In genomic region chr22:50584106-50585096, GRCh38 we compare ENCODE assay signal across 11 cellular contexts. TPM values are rescaled to one million over a fixed set of nuclear protein-coding genes. Genes with fewer than 3 reads are reported as not detected.
DNase-seq lines count a peak whose midpoint lies in the region; ATAC-seq, FAIRE-seq and TF ChIP-seq lines count a peak whose summit lies in the region.
"Had no signal": no experiment of that assay in that cellular context is flagged by ENCODE, and none has a peak within 500 bp of the region (broad histone marks: within the 10 kb centered on the region; RNA-seq: fewer than 3 reads in every experiment).

No MANE protein-coding gene starts in this region.

- peaks cover 0 to 18% (median 0%) of the 10 kb centered on the region in 3 donors for H3K36me3 Mint-ChIP-seq in CD8-positive, alpha-beta memory T cell
- H3K36me3 Mint-ChIP-seq in astrocyte (ENCODE audit: low read depth, unreplicated experiment), result peaks cover 5% of the 10 kb centered on the region
- H3K36me3 Mint-ChIP-seq in natural killer cell, result no peaks in the 10 kb centered on the region

- no peaks in the 10 kb centered on the region for H4K20me1 ChIP-seq in astrocyte (ENCODE audit: insufficient read depth, low read length)

- H3K4me3 Mint-ChIP-seq in CD8-positive, alpha-beta memory T cell, result peak overlapping the region; percentile 15 to 94 (median 80)
- H3K4me3 Mint-ChIP-seq in astrocyte (ENCODE audit: unreplicated experiment) (peak overlapping the region; percentile 86), natural killer cell (peak overlapping the region; percentile 91)

- no peaks in the 10 kb centered on the region for H3K27me3 Mint-ChIP-seq in CD8-positive, alpha-beta memory T cell
- H3K27me3 Mint-ChIP-seq in astrocyte (ENCODE audit: low read depth, unreplicated experiment) (peaks cover 17% of the 10 kb centered on the region), natural killer cell (ENCODE audit: low read depth in 2 of 2) (no peaks in the 10 kb centered on the region)

- no peaks in the 10 kb centered on the region for H3K9me3 ChIP-seq in CD8-positive, alpha-beta memory T cell (ENCODE audit: low read length)
- H3K9me3 ChIP-seq in HUES64 (ENCODE audit: insufficient read depth, low read depth, low read length), result no peaks in the 10 kb centered on the region
- no peaks in the 10 kb centered on the region for H3K9me3 ChIP-seq in astrocyte (ENCODE audit: insufficient read depth, low read depth, low read length)
- H3K9me3 ChIP-seq: uterus had no signal

- H3K4me3 ChIP-seq in CD8-positive, alpha-beta memory T cell (ENCODE audit: low read length), result no peak overlapping the region
- peak overlapping the region; percentile 88; the same call in 1 of the 2 replicates for H3K4me3 ChIP-seq in HUES64 (ENCODE audit: low read length)
- H3K4me3 ChIP-seq in astrocyte (ENCODE audit: insufficient read depth, low read depth, low read length), result no peak overlapping the region

- DNase-seq in CD8-positive, alpha-beta memory T cell, result no peak
- DNase-seq in astrocyte (ENCODE audit: low read depth), result no peak
- DNase-seq in natural killer cell, result no peak
- DNase-seq in posterior vena cava (ENCODE audit: low spot score), result no peak
- no peak for DNase-seq in AML-193 (lab: John Stamatoyannopoulos, UW)
- DNase-seq in OCI-M2 (lab: John Stamatoyannopoulos, UW; ENCODE audit: unreplicated experiment), result no peak
- DNase-seq: DMS79 treated with DMSO at 0.1 percent for 48 hours, retina, uterus had no signal

- 89% methylated on average over 23 of the region's 23 CpGs for whole genome bisulfite sequencing in HUES64

- H2AFZ ChIP-seq in astrocyte (ENCODE audit: low read depth, low read length), result no peak overlapping the region

- TF ChIP-seq CTCF in astrocyte (IDR thresholded peaks at IDR 0.05; ENCODE audit: insufficient read depth, low read depth, low read length), result no peak
- TF ChIP-seq CTCF in natural killer cell (IDR thresholded peaks at IDR 0.05), result no peak

- POLR2A ChIA-PET in CD8-positive, alpha-beta memory T cell (lab: Charles Lee), result no interaction called here

- no peak for FAIRE-seq in astrocyte (lab: Jason Lieb, UNC)

- H3K4me1 ChIP-seq in CD8-positive, alpha-beta memory T cell (ENCODE audit: insufficient read depth, low read length), result peaks cover 19% of the 10 kb centered on the region
- H3K4me1 ChIP-seq in HUES64 (ENCODE audit: insufficient read depth, low read length) (peaks cover 6% of the 10 kb centered on the region; the same call in 1 of the 2 replicates), astrocyte (ENCODE audit: insufficient read depth, low read length) (peaks cover 11% of the 10 kb centered on the region)

- peaks cover 6% of the 10 kb centered on the region for H3K79me2 ChIP-seq in astrocyte (ENCODE audit: insufficient read depth, low read length)

- H3K9ac ChIP-seq in HUES64 (ENCODE audit: low read depth, low read length), result no peak overlapping the region
- no peak overlapping the region for H3K9ac ChIP-seq in astrocyte (ENCODE audit: low read length)

- no peak for ATAC-seq in natural killer cell

- H3K27ac ChIP-seq in CD8-positive, alpha-beta memory T cell (ENCODE audit: low read depth, low read length), result no peak overlapping the region
- H3K27ac ChIP-seq in HUES64 (ENCODE audit: low read depth, low read length), result no peak overlapping the region
- H3K27ac ChIP-seq in astrocyte (ENCODE audit: low read depth, low read length), result no peak overlapping the region

- intact Hi-C loops in natural killer cell (cut with micrococcal nuclease), result loop anchor here (5.0 kb wide), 3 partner anchors 38 to 77 kb away; partner anchors contain the start of genes LMF2 and NCAPH2
- intact Hi-C loops in posterior vena cava (cut with DNase I), result no loop called here

- H3K9me3 Mint-ChIP-seq in CD8-positive, alpha-beta memory T cell, result no peaks in the 10 kb centered on the region
- H3K9me3 Mint-ChIP-seq in astrocyte (ENCODE audit: unreplicated experiment) (peaks cover 4% of the 10 kb centered on the region), natural killer cell (no peaks in the 10 kb centered on the region)

- CTCF ChIA-PET in CD8-positive, alpha-beta memory T cell (lab: Charles Lee), result interaction anchor here (1.0 to 1.4 kb wide), 2 partner anchors 22 to 59 kb away, joined by 4 to 6 read pairs; partner anchors contain the start of genes SCO2 and SYCE3

- no peaks in the 10 kb centered on the region for H3K27me3 ChIP-seq in CD8-positive, alpha-beta memory T cell (ENCODE audit: insufficient read depth, low read length, poor library complexity, severe bottlenecking)
- H3K27me3 ChIP-seq in HUES64 (ENCODE audit: insufficient read depth, low read length), result 0 out of 2 replicates have a peak, but pooled peaks cover 4% of the 10 kb centered on the region
- no peaks in the 10 kb centered on the region for H3K27me3 ChIP-seq in astrocyte (ENCODE audit: insufficient read depth, low read length)
- H3K27me3 ChIP-seq: uterus had no signal

- H3K4me1 Mint-ChIP-seq in CD8-positive, alpha-beta memory T cell, result peaks cover 11 to 32% (median 17%) of the 10 kb centered on the region in 3 donors
- H3K4me1 Mint-ChIP-seq in astrocyte (ENCODE audit: low read depth, unreplicated experiment) (peaks cover 1% of the 10 kb centered on the region), natural killer cell (peaks cover 0 to 23% of the 10 kb centered on the region in 2 donors)

- peaks cover 5% of the 10 kb centered on the region for H3K36me3 ChIP-seq in CD8-positive, alpha-beta memory T cell (ENCODE audit: insufficient read depth, low read length)
- H3K36me3 ChIP-seq in HUES64 (ENCODE audit: insufficient read depth, low read length) (peaks cover 16% of the 10 kb centered on the region), astrocyte (ENCODE audit: insufficient read depth, low read length) (no peaks in the 10 kb centered on the region)
- H3K36me3 ChIP-seq: uterus had no signal

- H3K27ac Mint-ChIP-seq in CD8-positive, alpha-beta memory T cell, result no peak overlapping the region
- peak overlapping the region; percentile 15 for H3K27ac Mint-ChIP-seq in astrocyte (ENCODE audit: unreplicated experiment)
- no peak overlapping the region for H3K27ac Mint-ChIP-seq in natural killer cell

- H3K4me2 ChIP-seq in astrocyte (ENCODE audit: low read length), result no peak overlapping the region

RNA-seq across cellular contexts. Expression of gene CHKB, which starts 1.8 kb away (rescaled TPM):
- total RNA-seq in CD8-positive, alpha-beta memory T cell, result 10 to 100 TPM; 72.1 to 76.1 TPM
- 33.3 TPM for polyA plus RNA-seq in CD8-positive, alpha-beta memory T cell
- polyA plus RNA-seq in HUES64 (2013, experiment 1 of 2), result 35.6 TPM
- 32.7 TPM for polyA plus RNA-seq in HUES64 (2013, experiment 2 of 2)
- total RNA-seq in astrocyte, result 36.1 and 40.7 TPM in 2 replicates
- 100 to 1,000 TPM; 166 to 204 (median 180) TPM for total RNA-seq in natural killer cell
- total RNA-seq in posterior vena cava, result 10 to 100 TPM; 30.1 to 31.6 TPM

RNA-seq across cellular contexts. Expression of gene CPT1B, which starts 6.2 kb away (rescaled TPM):
- total RNA-seq in CD8-positive, alpha-beta memory T cell, result 10 to 100 TPM; 43.6 to 45.0 TPM
- 0.40 TPM for polyA plus RNA-seq in CD8-positive, alpha-beta memory T cell
- polyA plus RNA-seq in HUES64 (2013, experiment 1 of 2), result 22.8 TPM
- 17.6 TPM for polyA plus RNA-seq in HUES64 (2013, experiment 2 of 2)
- total RNA-seq in astrocyte, result 26.0 and 32.7 TPM in 2 replicates
- total RNA-seq in natural killer cell, result 10 to 100 TPM; 53.1 to 75.7 (median 55.5) TPM
- total RNA-seq in posterior vena cava, result 1 to 10 TPM; 6.0 to 8.1 TPM

RNA-seq across cellular contexts. Expression of gene MAPK8IP2, which starts 16.2 kb away (rescaled TPM):
- total RNA-seq in CD8-positive, alpha-beta memory T cell, result under 1 TPM; 0.20 to 0.28 TPM
- not detected for polyA plus RNA-seq in CD8-positive, alpha-beta memory T cell
- polyA plus RNA-seq in HUES64 (2013, experiment 1 of 2), result 2.6 TPM
- polyA plus RNA-seq in HUES64 (2013, experiment 2 of 2), result 1.8 TPM
- total RNA-seq in astrocyte, result 4.7 and 5.9 TPM in 2 replicates
- total RNA-seq in natural killer cell, result under 1 TPM; 0.14 to 0.26 (median 0.18) TPM
- total RNA-seq in posterior vena cava, result under 1 TPM; 0.24 to 0.56 TPM

RNA-seq across cellular contexts. Expression of gene SYCE3, which starts 21.7 kb away (rescaled TPM):
- total RNA-seq in CD8-positive, alpha-beta memory T cell, result not detected
- not detected for polyA plus RNA-seq in CD8-positive, alpha-beta memory T cell
- not detected for polyA plus RNA-seq in HUES64 (2013, experiment 1 of 2)
- not detected for polyA plus RNA-seq in HUES64 (2013, experiment 2 of 2)
- total RNA-seq in astrocyte, result not detected in 2 replicates
- not detected for total RNA-seq in natural killer cell
- total RNA-seq in posterior vena cava, result not detected
- total RNA-seq: HT1080, uterus had no signal

RNA-seq across cellular contexts. Expression of gene KLHDC7B, which starts 38.7 kb away (rescaled TPM):
- total RNA-seq in CD8-positive, alpha-beta memory T cell, result 1 to 10 TPM; 5.1 to 6.2 TPM
- 8.1 TPM for polyA plus RNA-seq in CD8-positive, alpha-beta memory T cell
- polyA plus RNA-seq in HUES64 (2013, experiment 1 of 2), result not detected
- not detected for polyA plus RNA-seq in HUES64 (2013, experiment 2 of 2)
- 0.32 and 1.9 TPM in 2 replicates for total RNA-seq in astrocyte
- total RNA-seq in natural killer cell, result 1 to 10 TPM; 2.4 to 6.9 (median 5.3) TPM
- under 1 TPM; 0.14 to 0.28 TPM for total RNA-seq in posterior vena cava
- total RNA-seq: HT1080, uterus had no signal
